8 cellular contexts compared by ENCODE assay signal in genomic region chr11:77411238-77411637, GRCh38.
DNase-seq lines count a peak whose midpoint lies in the region; ATAC-seq and TF ChIP-seq lines count a peak whose summit lies in the region.

No MANE protein-coding gene starts in this region.

- H3K27me3 ChIP-seq in HUES6 (ENCODE audit: control insufficient read depth, insufficient read depth, low read length) (no peaks in the 10 kb centered on the region), neutrophil (no peaks in the 10 kb centered on the region)

- peak; percentile 39 for DNase-seq in ELR (ENCODE audit: low read depth)
- peak; percentile 9 for DNase-seq in activated T-cell treated with anti-CD3 and anti-CD28 coated beads for 24 hours (ENCODE audit: low read depth)
- DNase-seq in fibroblast of pulmonary artery (ENCODE audit: low read depth): peak; percentile 21
- DNase-seq in midbrain (lab: John Stamatoyannopoulos, UW): no peak
- no peak for DNase-seq in OCI-M2 (lab: John Stamatoyannopoulos, UW; ENCODE audit: unreplicated experiment)

- no peaks in the 10 kb centered on the region for H3K36me3 ChIP-seq in HUES6 (ENCODE audit: control insufficient read depth, insufficient read depth, low read length)
- peaks cover 10% of the 10 kb centered on the region for H3K36me3 ChIP-seq in neutrophil

- H3K9me3 ChIP-seq in HUES6 (ENCODE audit: control insufficient read depth, insufficient read depth, low read depth, low read length) (no peaks in the 10 kb centered on the region), neutrophil (no peaks in the 10 kb centered on the region)

- peak; percentile 38 for ATAC-seq in GM21515 (IDR thresholded peaks at IDR 0.05; ENCODE audit: unreplicated experiment)

- peaks cover 62% of the 10 kb centered on the region for H3K4me1 ChIP-seq in HUES6 (ENCODE audit: control insufficient read depth, insufficient read depth, low read length)
- peaks cover 66 to 73% of the 10 kb centered on the region in 2 experiments for H3K4me1 ChIP-seq in neutrophil (ENCODE audit: control insufficient read depth in 1 of 2, insufficient read depth in 1 of 2, low read depth in 1 of 2, low read length in 1 of 2)

- H3K27ac ChIP-seq in HUES6 (ENCODE audit: low read depth, low read length) (0 out of 2 replicates have a peak overlapping the region, but pooled peaks have one; percentile 61), neutrophil (peak overlapping the region; percentile 95)

- no peak for TF ChIP-seq CTCF in fibroblast of pulmonary artery (IDR thresholded peaks at IDR 0.05; ENCODE audit: low read length, missing control alignments)
- no peak for TF ChIP-seq CTCF in neutrophil (IDR thresholded peaks at IDR 0.05)

- peak overlapping the region; percentile 78 for H3K9ac ChIP-seq in HUES6 (ENCODE audit: low read length)

- H3K4me3 ChIP-seq in HUES6 (ENCODE audit: low read depth, low read length) (peak overlapping the region; percentile 63), fibroblast of pulmonary artery (replicated peaks; ENCODE audit: low read depth, low read length) (peak overlapping the region; percentile 66), neutrophil (ENCODE audit: low read depth in 1 of 2, low read length in 1 of 2) (peak overlapping the region; percentile 88 to 91)

Comparison
In these comparisons a context has a peak if more than half of its experiments do, and no peak if none do; other contexts are left out.
1. DNase-seq: peak in ELR (single experiment), activated T-cell treated with anti-CD3 and anti-CD28 coated beads for 24 hours (single experiment) and fibroblast of pulmonary artery (single experiment); none in midbrain (single experiment) and OCI-M2 (single experiment).
2. Peak in every context shown above with its lines, with median percentiles within 50 percentile points of each other: H3K4me3 ChIP-seq.